In the genomic region with DNA sequence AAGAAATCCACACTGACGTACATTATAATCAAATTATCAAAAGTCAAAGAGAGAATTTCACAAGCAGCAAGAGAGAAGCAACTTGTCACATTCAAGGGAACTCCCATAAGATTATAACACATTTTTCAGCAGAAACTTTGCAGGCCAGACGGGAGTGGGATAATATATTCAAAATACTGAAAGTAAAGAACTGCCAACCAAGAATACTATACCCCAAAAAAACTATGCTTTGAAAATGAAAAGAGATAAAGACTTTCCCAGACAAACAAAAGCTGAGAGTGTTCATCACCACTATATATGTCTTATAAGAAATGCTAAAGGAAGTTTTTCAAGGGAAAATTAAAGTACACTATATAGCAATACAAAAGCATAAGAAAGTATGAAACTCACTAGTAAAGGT, we compare ENCODE assay signal across 1 cellular context.
"Had no signal": no experiment of that assay in that cellular context is flagged by ENCODE, and none has a peak within 500 bp of the region (broad histone marks: within the 10 kb centered on the region; RNA-seq: fewer than 3 reads in every experiment).

No MANE protein-coding gene starts in this region.

- H3K4me3 ChIP-seq: GM12878 had no signal

- ATAC-seq: GM12878 had no signal
